ENCODE assay signal across 9 cellular contexts in the genomic region with DNA sequence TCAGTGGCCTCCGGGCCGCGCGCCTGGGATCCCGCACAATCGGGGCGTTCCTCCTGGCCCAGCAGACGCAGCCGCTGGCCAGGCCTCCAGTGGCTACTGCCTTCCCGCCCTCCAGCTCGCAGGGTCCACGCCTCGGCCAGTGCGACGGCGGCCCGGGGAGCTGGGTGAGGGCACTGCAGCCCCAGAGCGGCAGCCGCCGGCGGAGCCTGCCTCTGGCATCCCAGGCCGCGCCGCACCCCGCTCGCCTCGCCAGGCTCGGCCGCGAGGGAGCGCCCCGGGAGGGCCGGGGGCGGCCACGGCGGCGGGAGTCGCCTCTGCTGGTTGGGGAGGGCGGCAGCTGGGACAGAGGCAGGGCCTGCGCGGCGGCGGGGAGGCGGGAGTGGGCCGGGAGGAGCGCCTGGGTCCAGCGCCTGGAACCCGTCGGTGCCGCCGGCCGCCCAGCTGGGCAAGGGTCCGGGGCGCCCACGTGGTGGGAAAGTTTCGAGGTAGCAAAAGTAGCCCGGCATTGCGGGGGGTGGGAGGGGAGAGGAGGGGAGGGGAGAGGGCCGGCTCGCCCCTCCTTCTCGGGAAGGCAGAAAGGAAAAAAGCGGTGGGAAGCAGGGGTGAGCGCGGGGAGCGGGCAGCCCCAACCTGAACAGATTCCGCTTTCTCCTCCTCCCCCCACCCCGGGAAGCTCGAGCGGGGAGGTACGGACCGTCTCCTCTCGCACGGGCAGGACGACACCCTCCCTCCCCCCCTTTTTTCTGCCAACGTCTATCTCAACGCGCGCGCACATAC. TPM values are rescaled to one million over a fixed set of nuclear protein-coding genes. Genes with fewer than 3 reads are reported as not detected.
DNase-seq lines count a peak whose midpoint lies in the region; ATAC-seq and TF ChIP-seq lines count a peak whose summit lies in the region.
"Had no signal": no experiment of that assay in that cellular context is flagged by ENCODE, and none has a peak within 500 bp of the region (broad histone marks: within the 10 kb centered on the region; RNA-seq: fewer than 3 reads in every experiment).

No MANE protein-coding gene starts in this region.

- peak; percentile 63 for DNase-seq in 8988T
- no peak for DNase-seq in HFFc6
- peak in 2 of 4 donors; percentile 30 to 33 for DNase-seq in body of pancreas
- peak in 1 of 2 donors; percentile 85 for DNase-seq in left lung
- DNase-seq in upper lobe of left lung, result peak in 1 of 2 donors; percentile 88
- no peak for DNase-seq in NCI-H1930 (lab: John Stamatoyannopoulos, UW)
- DNase-seq in mucosa of gallbladder (ENCODE audit: low spot score), result no peak
- DNase-seq in NCI-H1694 treated with DMSO at 0.1 percent for 48 hours (lab: John Stamatoyannopoulos, UW), result no peak

- no peak for TF ChIP-seq EP300 in upper lobe of left lung (IDR thresholded peaks at IDR 0.05)

- no peak for TF ChIP-seq POLR2A in body of pancreas (IDR thresholded peaks at IDR 0.05)
- TF ChIP-seq POLR2A in upper lobe of left lung (IDR thresholded peaks at IDR 0.05), result no peak

- intact Hi-C loops in body of pancreas (cut with DNase I) (loop anchor here (5.0 kb wide), 1 partner anchor 328 kb away; no protein-coding TSS in a partner anchor), left lung (cut with DNase I) (loop anchor here in 1 of 2 donors (5.0 kb wide), 1 partner anchor 333 kb away; no protein-coding TSS in a partner anchor)

- H3K4me3 ChIP-seq in body of pancreas, result no peak overlapping the region
- peak overlapping the region; percentile 24 to 47 for H3K4me3 ChIP-seq in left lung
- peak overlapping the region; percentile 34 to 62 (median 56) for H3K4me3 ChIP-seq in upper lobe of left lung

- H3K27ac Mint-ChIP-seq in HFFc6, result no peak overlapping the region
- H3K27ac Mint-ChIP-seq: activated naive CD4-positive, alpha-beta T cell treated with anti-CD3 and anti-CD28 coated beads, Interleukin-2, amount 50 U/mL, for 72 hours had no signal

- H3K27ac ChIP-seq in body of pancreas, result peak overlapping the region in 1 of 4 donors; percentile 30
- no peak overlapping the region for H3K27ac ChIP-seq in left lung
- H3K27ac ChIP-seq in upper lobe of left lung, result peak overlapping the region in 3 of 4 donors; percentile 49 to 77 (median 57)

- H3K27me3 ChIP-seq in body of pancreas (peaks cover 0 to 32% of the 10 kb centered on the region in 2 donors), left lung (peaks cover 49 to 99% of the 10 kb centered on the region in 2 donors), upper lobe of left lung (peaks cover 0 to 43% (median 24%) of the 10 kb centered on the region in 4 donors)

- peak; percentile 10 for ATAC-seq in body of pancreas
- ATAC-seq in left lung, result peak; percentile 17
- peak in 1 of 2 donors; percentile 32 for ATAC-seq in upper lobe of left lung (ENCODE audit: low FRiP score in 2 of 2)

- 3 to 11% methylated on average over 22 to 68 of the region's 79 CpGs for WGBS in body of pancreas, 2 donors
- WGBS in upper lobe of left lung, 2 donors, result 2 to 4% methylated on average over 20 to 67 of the region's 79 CpGs

- H3K36me3 Mint-ChIP-seq in HFFc6 (ENCODE audit: low read depth), result no peaks in the 10 kb centered on the region

- peak; percentile 18; the same call in 1 of the 2 replicates for TF ChIP-seq CTCF in HFFc6 (IDR thresholded peaks at IDR 0.05)
- peak in 2 of 7 experiments; percentile 21 to 27 for TF ChIP-seq CTCF in body of pancreas (IDR thresholded peaks at IDR 0.05)
- TF ChIP-seq CTCF in left lung (IDR thresholded peaks at IDR 0.05), result no peak
- TF ChIP-seq CTCF in upper lobe of left lung (IDR thresholded peaks at IDR 0.05), result peak in 3 of 6 experiments; percentile 12 to 28 (median 27)

- H3K4me1 ChIP-seq in body of pancreas, result peaks cover 39% of the 10 kb centered on the region
- peaks cover 19 to 65% of the 10 kb centered on the region in 2 donors for H3K4me1 ChIP-seq in left lung
- peaks cover 39 to 62% (median 42%) of the 10 kb centered on the region in 4 donors for H3K4me1 ChIP-seq in upper lobe of left lung

- no peaks in the 10 kb centered on the region for H3K9me3 Mint-ChIP-seq in HFFc6
- H3K9me3 Mint-ChIP-seq: activated naive CD4-positive, alpha-beta T cell treated with anti-CD3 and anti-CD28 coated beads, Interleukin-2, amount 50 U/mL, for 72 hours had no signal

- peaks cover 31% of the 10 kb centered on the region for H3K27me3 Mint-ChIP-seq in HFFc6 (ENCODE audit: insufficient read depth)

- no peak overlapping the region for H3K4me3 Mint-ChIP-seq in HFFc6

- H3K36me3 ChIP-seq in body of pancreas (replicated peaks in 1 of 2; ENCODE audit: insufficient read depth in 1 of 2, low read depth in 2 of 2) (no peaks in the 10 kb centered on the region), left lung (no peaks in the 10 kb centered on the region), upper lobe of left lung (no peaks in the 10 kb centered on the region)

- H3K4me1 Mint-ChIP-seq in HFFc6 (ENCODE audit: low read depth), result peaks cover 17% of the 10 kb centered on the region

- no peaks in the 10 kb centered on the region for H3K9me3 ChIP-seq in body of pancreas
- H3K9me3 ChIP-seq in left lung, result no peaks in the 10 kb centered on the region
- no peaks in the 10 kb centered on the region for H3K9me3 ChIP-seq in upper lobe of left lung

RNA-seq across cellular contexts. Expression of a gene that starts 1.5 kb away (rescaled TPM):
- 1 to 10 TPM in 3 of 6 experiments, under 1 TPM in 3; 0.47 to 1.6 (median 1.1) TPM for total RNA-seq in HFFc6 (2021; fragmentation: NEBNext Ultra II Directional; extraction: Animal tissue kit (Norgen Biotek cat#: 25700))
- 1 to 10 TPM; 3.6 to 7.9 TPM for total RNA-seq in body of pancreas
- 1 to 10 TPM in 1 of 2 donors, under 1 TPM in 1; 0.67 to 2.0 TPM for total RNA-seq in left lung
- total RNA-seq in upper lobe of left lung, result 10 to 100 TPM in 3 of 6 donors, 1 to 10 TPM in 3; 2.3 to 12.4 (median 8.0) TPM
- 1.1 TPM for total RNA-seq in mucosa of gallbladder
- total RNA-seq: activated naive CD4-positive, alpha-beta T cell treated with anti-CD3 and anti-CD28 coated beads, Interleukin-2, amount 50 U/mL, for 72 hours had no signal

Comparison
In these comparisons a context has a peak if more than half of its experiments do, and no peak if none do; other contexts are left out.
1. H3K27ac ChIP-seq: peak in upper lobe of left lung (3 of 4); none in left lung (0 of 2).
2. H3K4me3 ChIP-seq: peak in left lung (2 of 2) and upper lobe of left lung (4 of 4); none in body of pancreas (0 of 2).